8 cellular contexts compared by ENCODE assay signal in the genomic region with DNA sequence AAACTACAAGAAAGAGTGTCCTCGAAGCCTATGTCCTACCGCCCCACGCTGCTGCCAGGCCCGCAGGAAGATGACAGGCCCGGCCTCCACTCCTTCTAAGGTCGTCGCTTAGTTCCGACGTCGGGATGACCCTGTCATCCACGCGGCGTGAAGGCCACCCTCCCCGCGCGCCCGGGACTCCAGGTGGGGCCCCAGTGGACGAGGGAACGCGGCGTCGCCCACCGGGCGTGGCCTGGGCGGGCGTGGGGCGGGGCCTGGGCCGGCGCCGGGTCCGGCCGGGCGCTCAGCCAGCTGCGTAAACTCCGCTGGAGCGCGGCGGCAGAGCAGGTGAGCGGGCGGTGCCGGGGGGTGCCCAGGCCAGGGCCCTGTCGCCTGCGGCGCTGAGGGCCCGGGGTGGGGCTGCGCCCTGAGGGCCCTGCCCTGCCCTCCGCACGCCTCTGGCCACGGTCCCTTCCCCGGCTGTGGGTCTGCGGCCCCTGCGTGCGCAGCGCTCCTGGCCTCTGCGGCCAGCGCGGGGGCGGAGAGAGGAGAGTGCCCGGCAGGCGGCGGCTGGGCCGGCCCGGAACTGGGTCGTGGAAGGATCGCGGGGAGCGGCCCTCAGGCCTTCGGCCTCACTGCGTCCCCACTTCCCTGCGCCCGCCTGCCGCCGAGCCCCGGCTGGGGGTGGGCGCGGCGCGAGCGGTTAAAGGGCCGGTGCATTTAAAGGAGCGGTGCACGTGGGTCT. TPM values are rescaled to one million over a fixed set of nuclear protein-coding genes. Genes with fewer than 3 reads are reported as not detected.
DNase-seq lines count a peak whose midpoint lies in the region; TF ChIP-seq lines count a peak whose summit lies in the region.

A gene (plus strand): TSS at position 294 of the 724 bp plus-strand sequence. CDS start 11,292 bp downstream, outside the sequence.

- in situ Hi-C loops in astrocyte of the cerebellum (cut with HindIII; ENCODE audit: low sequenced_read_pairs) = no loop called here

- H3K9me2 ChIP-seq in hepatocyte (replicated peaks; ENCODE audit: insufficient read depth) = no peaks in the 10 kb centered on the region

- DNase-seq in H4 (ENCODE audit: low spot score) (peak; percentile 24), M059J (ENCODE audit: low read depth) (peak; percentile 68), T-helper 1 cell (peak; percentile 21 to 61 (median 40)), astrocyte of the cerebellum (ENCODE audit: low read depth) (no peak), hepatocyte (ENCODE audit: low spot score) (peak; percentile 85), retina (peak; percentile 81), NCI-H187 treated with DMSO at 0.1 percent for 48 hours (lab: John Stamatoyannopoulos, UW) (no peak)

- TF ChIP-seq CTCF in astrocyte of the cerebellum (IDR thresholded peaks at IDR 0.05; ENCODE audit: low read depth, low read length, missing control alignments) (peak; percentile 8), hepatocyte (IDR thresholded peaks at IDR 0.05; ENCODE audit: poor library complexity) (no peak)

- no peaks in the 10 kb centered on the region for H3K27me3 ChIP-seq in hepatocyte

- H3K9me3 ChIP-seq in hepatocyte (ENCODE audit: low read depth) = no peaks in the 10 kb centered on the region

- H3K79me2 ChIP-seq in hepatocyte = peaks cover 10% of the 10 kb centered on the region

- peak within 1 kb of the TSS; percentile 93 for H3K4me2 ChIP-seq in hepatocyte

- peaks cover 13% of the 10 kb centered on the region for H3K4me1 ChIP-seq in hepatocyte (ENCODE audit: insufficient read depth)

- peak within 1 kb of the TSS; percentile 81 for H2AFZ ChIP-seq in hepatocyte

- peak within 1 kb of the TSS; percentile 71 for H3K27ac ChIP-seq in hepatocyte

- H3K36me3 ChIP-seq in hepatocyte (replicated peaks; ENCODE audit: insufficient read depth, low read depth) = no peaks in the 10 kb centered on the region

- 2% methylated on average over 54 of the region's 82 CpGs for WGBS in hepatocyte (ENCODE audit: low lambda C conversion rate, missing lambda C conversion rate)

- no peaks in the 10 kb centered on the region for H4K20me1 ChIP-seq in hepatocyte (ENCODE audit: insufficient read depth, poor library complexity, severe bottlenecking)

- H3K4me3 ChIP-seq in GM08714 (ENCODE audit: low read length) (peak within 1 kb of the TSS; percentile 80), astrocyte of the cerebellum (ENCODE audit: low read depth, low read length) (peak within 1 kb of the TSS; percentile 62), hepatocyte (peak within 1 kb of the TSS; percentile 86)

RNA-seq across cellular contexts. Expression of the gene that starts here (rescaled TPM):
- 9.5 and 24.2 TPM in 2 replicates for total RNA-seq in H4 (2014; rRNA removed; shearing (Covaris generic))
- 25.5 and 31.2 TPM in 2 replicates for total RNA-seq in M059J (2014; rRNA removed; shearing (Covaris generic))
- total RNA-seq in hepatocyte = 12.9 and 14.2 TPM in 2 replicates
- 12.7 and 14.3 TPM in 2 replicates for polyA plus RNA-seq in hepatocyte

Comparison
In these comparisons a context has a peak if more than half of its experiments do, and no peak if none do; other contexts are left out.
1. DNase-seq: peak in H4 (single experiment), M059J (single experiment), T-helper 1 cell (5 of 5), hepatocyte (single experiment) and retina (single experiment); none in astrocyte of the cerebellum (single experiment) and NCI-H187 treated with DMSO at 0.1 percent for 48 hours (single experiment).
2. Peak in every context shown above with its lines, with median percentiles within 50 percentile points of each other: H3K4me3 ChIP-seq.